In the genomic region with DNA sequence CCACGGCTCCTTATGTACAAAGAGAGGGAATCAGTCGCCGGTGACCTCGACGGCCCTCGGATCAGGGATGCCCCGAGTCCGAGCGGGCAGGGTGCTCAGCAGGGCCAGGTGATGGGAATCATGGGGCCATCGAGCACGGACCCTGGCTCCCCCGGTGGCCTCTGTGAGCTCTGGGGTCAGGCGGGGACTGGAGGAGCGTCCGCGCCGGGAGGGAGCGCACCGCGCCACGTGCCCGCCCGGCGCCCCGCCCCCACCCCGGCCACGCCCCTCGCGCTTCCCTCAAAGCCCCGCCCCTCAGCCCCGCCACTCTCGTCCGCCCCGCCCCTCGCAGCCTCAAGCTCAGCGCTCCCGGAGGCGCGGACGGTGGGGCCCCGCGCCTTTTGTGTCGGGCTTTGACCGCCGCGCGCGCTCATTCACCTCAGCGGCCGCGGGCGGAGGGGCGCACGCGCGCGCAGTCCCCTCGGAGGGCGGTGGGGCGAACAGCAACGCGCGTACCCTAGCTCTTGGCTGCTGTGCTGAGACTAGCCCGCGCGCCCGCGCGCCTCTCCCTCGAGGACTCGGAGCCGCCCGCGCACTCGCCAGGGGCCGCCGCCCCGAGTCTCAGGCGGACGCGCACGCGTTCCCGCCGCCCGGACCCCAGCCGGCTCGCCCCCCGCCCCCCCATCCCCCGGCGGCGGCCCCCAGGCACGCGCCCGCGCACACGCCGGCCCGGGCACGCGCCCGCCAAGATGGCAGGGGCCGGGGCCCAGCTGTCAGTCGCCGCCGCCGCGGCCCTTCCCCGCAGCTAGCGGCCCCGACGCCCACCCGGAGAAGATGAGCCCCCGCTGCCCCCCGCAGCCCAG, we compare ENCODE assay signal across 1 cellular context.
TF ChIP-seq lines count a peak whose summit lies in the region.

No MANE protein-coding gene starts in this region.

TF ChIP-seq in SK-N-SH, 30 proteins besides CTCF, POLR2A, EP300 and RAD21 (continued from another document):
- TF ChIP-seq FOSL2 (IDR thresholded peaks at IDR 0.05; ENCODE audit: borderline replicate concordance, low read depth) (no peak), GABPA (IDR thresholded peaks at IDR 0.05; ENCODE audit: low read depth) (no peak), POLR2AphosphoS5 (IDR thresholded peaks at IDR 0.05; ENCODE audit: low read depth, low read length) (peak; percentile 40; the same call in 1 of the 2 replicates), RCOR1 (IDR thresholded peaks at IDR 0.05; ENCODE audit: low read length) (0 out of 2 replicates have a peak, but pooled peaks have one; percentile 34), MXI1 (IDR thresholded peaks at IDR 0.05; ENCODE audit: low read depth, low read length) (peak; percentile 51), EZH2phosphoT487 (IDR thresholded peaks at IDR 0.05; ENCODE audit: borderline replicate concordance, low read depth) (no peak), FOXJ3 (CRISPR knock-in tag; IDR thresholded peaks at IDR 0.05) (no peak), SMC3 (IDR thresholded peaks at IDR 0.05; ENCODE audit: low read depth, low read length) (no peak)
